8 cellular contexts compared by ENCODE assay signal in the genomic region with DNA sequence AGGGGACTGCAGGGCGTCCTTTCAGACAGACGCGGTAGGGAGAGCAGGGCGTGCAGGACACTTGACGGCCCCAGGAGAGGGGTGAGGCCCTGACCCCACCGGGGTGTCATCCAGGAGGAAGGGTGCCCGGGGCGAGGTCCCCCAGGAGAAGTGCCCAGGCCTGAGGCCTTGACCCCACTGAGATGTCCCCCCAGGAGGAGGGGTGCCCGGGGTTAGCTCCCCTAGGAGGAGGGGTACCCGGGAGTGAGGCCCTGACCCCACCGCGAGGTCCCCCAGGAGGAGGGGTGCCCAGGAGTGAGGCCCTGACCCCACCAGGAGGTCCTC. TPM values are rescaled to one million over a fixed set of nuclear protein-coding genes. Genes with fewer than 3 reads are reported as not detected.
DNase-seq lines count a peak whose midpoint lies in the region; ATAC-seq, FAIRE-seq and TF ChIP-seq lines count a peak whose summit lies in the region.

No MANE protein-coding gene starts in this region.

- H3K27ac ChIP-seq in kidney (ENCODE audit: low read depth in 2 of 2, low read length in 2 of 2), result peak overlapping the region; percentile 90 to 91
- peak overlapping the region; percentile 85 for H3K27ac ChIP-seq in suprapubic skin

- DNase-seq in activated CD4-positive, alpha-beta T cell treated with anti-CD3 and anti-CD28 coated beads, Interleukin-2, amount 10 ng/mL, durations not matched to agents 24 days and 14 days, result no peak
- DNase-seq in activated CD4-positive, alpha-beta T cell treated with anti-CD3 and anti-CD28 coated beads for 1 hour, result no peak
- DNase-seq in activated naive CD8-positive, alpha-beta T cell treated with anti-CD3 and anti-CD28 coated beads for 36 hours, result no peak
- no peak for DNase-seq in kidney
- DNase-seq in suprapubic skin (ENCODE audit: low spot score in 2 of 2), result peak in 1 of 2 donors; percentile 86
- DNase-seq in erythroblast (lab: John Stamatoyannopoulos, UW), result no peak

- no peak for TF ChIP-seq EP300 in suprapubic skin (IDR thresholded peaks at IDR 0.05)

- FAIRE-seq in kidney (lab: Jason Lieb, UNC), result no peak

- peaks cover 12% of the 10 kb centered on the region for H3K36me3 Mint-ChIP-seq in activated CD4-positive, alpha-beta T cell treated with anti-CD3 and anti-CD28 coated beads, Interleukin-2, amount 10 ng/mL, durations not matched to agents 24 days and 14 days (ENCODE audit: low read depth)
- H3K36me3 Mint-ChIP-seq in activated naive CD8-positive, alpha-beta T cell treated with anti-CD3 and anti-CD28 coated beads for 36 hours, result peaks cover 10% of the 10 kb centered on the region

- no peaks in the 10 kb centered on the region for H3K9me3 Mint-ChIP-seq in activated CD4-positive, alpha-beta T cell treated with anti-CD3 and anti-CD28 coated beads, Interleukin-2, amount 10 ng/mL, durations not matched to agents 24 days and 14 days
- H3K9me3 Mint-ChIP-seq in activated naive CD8-positive, alpha-beta T cell treated with anti-CD3 and anti-CD28 coated beads for 36 hours, result peaks cover 1% of the 10 kb centered on the region

- peak overlapping the region; percentile 63 to 64 for H3K4me3 ChIP-seq in kidney (ENCODE audit: low read length in 2 of 2)
- peak overlapping the region; percentile 68 for H3K4me3 ChIP-seq in suprapubic skin

- H3K27me3 Mint-ChIP-seq in activated CD4-positive, alpha-beta T cell treated with anti-CD3 and anti-CD28 coated beads, Interleukin-2, amount 10 ng/mL, durations not matched to agents 24 days and 14 days, result no peaks in the 10 kb centered on the region
- no peaks in the 10 kb centered on the region for H3K27me3 Mint-ChIP-seq in activated naive CD8-positive, alpha-beta T cell treated with anti-CD3 and anti-CD28 coated beads for 36 hours

- TF ChIP-seq CTCF in kidney (IDR thresholded peaks at IDR 0.05; ENCODE audit: borderline replicate concordance, extremely low read depth, insufficient read depth) (no peak), suprapubic skin (IDR thresholded peaks at IDR 0.05) (no peak)

- H3K4me3 Mint-ChIP-seq in activated CD4-positive, alpha-beta T cell treated with anti-CD3 and anti-CD28 coated beads, Interleukin-2, amount 10 ng/mL, durations not matched to agents 24 days and 14 days, result peak overlapping the region; percentile 82
- peak overlapping the region; percentile 75 for H3K4me3 Mint-ChIP-seq in activated naive CD8-positive, alpha-beta T cell treated with anti-CD3 and anti-CD28 coated beads for 36 hours

- ATAC-seq in GM18498 (IDR thresholded peaks at IDR 0.05; ENCODE audit: unreplicated experiment) (no peak), HG02759 (IDR thresholded peaks at IDR 0.05; ENCODE audit: unreplicated experiment) (no peak)

- H3K4me1 Mint-ChIP-seq in activated CD4-positive, alpha-beta T cell treated with anti-CD3 and anti-CD28 coated beads, Interleukin-2, amount 10 ng/mL, durations not matched to agents 24 days and 14 days, result peaks cover 25% of the 10 kb centered on the region
- peaks cover 37% of the 10 kb centered on the region for H3K4me1 Mint-ChIP-seq in activated naive CD8-positive, alpha-beta T cell treated with anti-CD3 and anti-CD28 coated beads for 36 hours

- intact Hi-C loops in activated CD4-positive, alpha-beta T cell treated with anti-CD3 and anti-CD28 coated beads, Interleukin-2, amount 10 ng/mL, durations not matched to agents 24 days and 14 days (cut with micrococcal nuclease), result loop anchor here (5.0 kb wide), 1 partner anchor 190 kb away; no protein-coding TSS in a partner anchor
- intact Hi-C loops in kidney (cut with DNase I), result no loop called here

- no peaks in the 10 kb centered on the region for H3K36me3 ChIP-seq in kidney (ENCODE audit: control insufficient read depth in 1 of 2, insufficient read depth in 2 of 2, low read length in 2 of 2)
- H3K36me3 ChIP-seq in suprapubic skin, result no peaks in the 10 kb centered on the region

- TF ChIP-seq POLR2A in suprapubic skin (IDR thresholded peaks at IDR 0.05) (no peak), erythroblast (IDR thresholded peaks at IDR 0.05; ENCODE audit: low read length) (no peak)

- no peaks in the 10 kb centered on the region for H3K27me3 ChIP-seq in suprapubic skin

- peak overlapping the region; percentile 88 for H3K27ac Mint-ChIP-seq in activated CD4-positive, alpha-beta T cell treated with anti-CD3 and anti-CD28 coated beads, Interleukin-2, amount 10 ng/mL, durations not matched to agents 24 days and 14 days
- H3K27ac Mint-ChIP-seq in activated naive CD8-positive, alpha-beta T cell treated with anti-CD3 and anti-CD28 coated beads for 36 hours, result peak overlapping the region; percentile 89

- no peaks in the 10 kb centered on the region for H3K9me3 ChIP-seq in kidney (ENCODE audit: control insufficient read depth in 1 of 2, low read length in 2 of 2)
- H3K9me3 ChIP-seq in suprapubic skin, result no peaks in the 10 kb centered on the region

- 61% methylated on average over 3 of the region's 12 CpGs for WGBS in suprapubic skin

- peaks cover 5 to 22% of the 10 kb centered on the region in 2 donors for H3K4me1 ChIP-seq in kidney (ENCODE audit: control insufficient read depth in 1 of 2, insufficient read depth in 1 of 2, low read depth in 1 of 2, low read length in 2 of 2)
- H3K4me1 ChIP-seq in suprapubic skin, result peaks cover 48% of the 10 kb centered on the region

- H3K9ac ChIP-seq in kidney (ENCODE audit: low read length in 2 of 2), result peak overlapping the region; percentile 22 to 61

RNA-seq across cellular contexts. Expression of a gene that starts 27.2 kb away (rescaled TPM):
- 19.6 and 22.3 TPM in 2 replicates for total RNA-seq in activated CD4-positive, alpha-beta T cell treated with anti-CD3 and anti-CD28 coated beads, Interleukin-2, amount 10 ng/mL, durations not matched to agents 24 days and 14 days
- total RNA-seq in activated naive CD8-positive, alpha-beta T cell treated with anti-CD3 and anti-CD28 coated beads for 36 hours, result 1 to 10 TPM; 4.7 to 5.9 TPM
- 61.5 TPM for total RNA-seq in kidney
- polyA plus RNA-seq in kidney (ENCODE audit: insufficient read depth, low read depth, low replicate concordance), result 107 TPM
- total RNA-seq in suprapubic skin, result 100 to 1,000 TPM in 3 of 4 donors, 10 to 100 TPM in 1; 59.1 to 222 (median 155) TPM
